In the genomic region with DNA sequence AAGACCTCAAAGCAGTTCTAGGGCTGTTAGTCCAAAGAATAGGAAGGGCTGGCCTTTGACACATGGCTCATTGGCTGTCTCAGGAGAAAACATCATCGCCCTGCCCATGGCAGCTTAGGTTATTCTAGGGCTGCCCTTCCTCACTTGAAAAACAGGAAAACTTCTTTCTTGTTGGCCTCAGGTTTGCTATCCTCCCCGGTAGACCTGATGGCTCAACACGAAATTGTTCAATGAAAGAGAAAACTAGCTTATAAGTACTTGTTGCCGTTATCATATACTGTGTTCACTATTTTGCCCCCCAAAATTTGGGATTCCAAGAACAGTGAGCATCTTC, we compare ENCODE assay signal across 8 cellular contexts. TPM values are rescaled to one million over a fixed set of nuclear protein-coding genes. Genes with fewer than 3 reads are reported as not detected.
A peak's percentile ranks its signal among the peaks of the same experiment; 100 is the strongest.
DNase-seq lines count a peak whose midpoint lies in the region; ATAC-seq and TF ChIP-seq lines count a peak whose summit lies in the region.

No MANE protein-coding gene starts in this region.

- peak overlapping the region; percentile 99 for H3K27ac Mint-ChIP-seq in progenitor cell of endocrine pancreas

- H3K4me3 ChIP-seq in GM12865 (ENCODE audit: low read depth, low read length), result peak overlapping the region; percentile 66
- H3K4me3 ChIP-seq in fibroblast of villous mesenchyme (ENCODE audit: low read depth, low read length), result peak overlapping the region; percentile 75

- no peak for DNase-seq in GM12865 (ENCODE audit: low read depth)
- DNase-seq in fibroblast of villous mesenchyme (ENCODE audit: low read depth), result no peak
- no peak for DNase-seq in progenitor cell of endocrine pancreas (ENCODE audit: low spot score, unreplicated experiment)
- no peak for DNase-seq in SHP77 (lab: John Stamatoyannopoulos, UW)
- no peak for DNase-seq in NCI-H2081 treated with DMSO at 0.1 percent for 48 hours (lab: John Stamatoyannopoulos, UW)
- no peak for DNase-seq in NCI-H2029 treated with DMSO at 0.1 percent for 48 hours (lab: John Stamatoyannopoulos, UW)
- DNase-seq in hepatic stellate cell (ENCODE audit: low spot score), result no peak

- peaks cover 13% of the 10 kb centered on the region for H3K4me1 Mint-ChIP-seq in progenitor cell of endocrine pancreas (ENCODE audit: low read depth)

- H3K9me3 Mint-ChIP-seq in progenitor cell of endocrine pancreas (ENCODE audit: low read depth), result peaks cover 2% of the 10 kb centered on the region

- peak; percentile 46 for ATAC-seq in SK-N-SH treated with all-trans-retinoic acid at 6 μM for 48 hours

- H3K27me3 Mint-ChIP-seq in progenitor cell of endocrine pancreas, result no peaks in the 10 kb centered on the region

- no peaks in the 10 kb centered on the region for H3K36me3 Mint-ChIP-seq in progenitor cell of endocrine pancreas (ENCODE audit: insufficient read depth)

- peak overlapping the region; percentile 94 for H3K4me3 Mint-ChIP-seq in progenitor cell of endocrine pancreas (ENCODE audit: low read depth)

- TF ChIP-seq CTCF in GM12865 (IDR thresholded peaks at IDR 0.05; ENCODE audit: insufficient read depth, low read depth, low read length, missing control alignments), result no peak
- no peak for TF ChIP-seq CTCF in fibroblast of villous mesenchyme (IDR thresholded peaks at IDR 0.05; ENCODE audit: insufficient read depth, low read depth, low read length)
- TF ChIP-seq CTCF in progenitor cell of endocrine pancreas (IDR thresholded peaks at IDR 0.05; ENCODE audit: unreplicated experiment), result no peak

TF ChIP-seq in SK-N-SH treated with all-trans-retinoic acid at 6 μM for 48 hours, 23 proteins besides CTCF, POLR2A, EP300 and RAD21:
- TF ChIP-seq, protein P1, sequence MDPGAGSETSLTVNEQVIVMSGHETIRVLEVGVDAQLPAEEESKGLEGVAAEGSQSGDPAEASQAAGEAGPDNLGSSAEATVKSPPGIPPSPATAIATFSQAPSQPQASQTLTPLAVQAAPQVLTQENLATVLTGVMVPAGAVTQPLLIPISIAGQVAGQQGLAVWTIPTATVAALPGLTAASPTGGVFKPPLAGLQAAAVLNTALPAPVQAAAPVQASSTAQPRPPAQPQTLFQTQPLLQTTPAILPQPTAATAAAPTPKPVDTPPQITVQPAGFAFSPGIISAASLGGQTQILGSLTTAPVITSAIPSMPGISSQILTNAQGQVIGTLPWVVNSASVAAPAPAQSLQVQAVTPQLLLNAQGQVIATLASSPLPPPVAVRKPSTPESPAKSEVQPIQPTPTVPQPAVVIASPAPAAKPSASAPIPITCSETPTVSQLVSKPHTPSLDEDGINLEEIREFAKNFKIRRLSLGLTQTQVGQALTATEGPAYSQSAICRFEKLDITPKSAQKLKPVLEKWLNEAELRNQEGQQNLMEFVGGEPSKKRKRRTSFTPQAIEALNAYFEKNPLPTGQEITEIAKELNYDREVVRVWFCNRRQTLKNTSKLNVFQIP (CRISPR knock-in tag; IDR thresholded peaks at IDR 0.05; ENCODE audit: borderline replicate concordance, low read depth), result no peak
- TF ChIP-seq TOX (CRISPR knock-in tag; IDR thresholded peaks at IDR 0.05; ENCODE audit: borderline replicate concordance), result no peak
- TF ChIP-seq OSR1 (CRISPR knock-in tag; IDR thresholded peaks at IDR 0.05), result no peak
- TF ChIP-seq RARB (CRISPR knock-in tag; IDR thresholded peaks at IDR 0.05), result no peak
- no peak for TF ChIP-seq BACH2 (CRISPR knock-in tag; IDR thresholded peaks at IDR 0.05; ENCODE audit: borderline replicate concordance)
- TF ChIP-seq, protein P2, sequence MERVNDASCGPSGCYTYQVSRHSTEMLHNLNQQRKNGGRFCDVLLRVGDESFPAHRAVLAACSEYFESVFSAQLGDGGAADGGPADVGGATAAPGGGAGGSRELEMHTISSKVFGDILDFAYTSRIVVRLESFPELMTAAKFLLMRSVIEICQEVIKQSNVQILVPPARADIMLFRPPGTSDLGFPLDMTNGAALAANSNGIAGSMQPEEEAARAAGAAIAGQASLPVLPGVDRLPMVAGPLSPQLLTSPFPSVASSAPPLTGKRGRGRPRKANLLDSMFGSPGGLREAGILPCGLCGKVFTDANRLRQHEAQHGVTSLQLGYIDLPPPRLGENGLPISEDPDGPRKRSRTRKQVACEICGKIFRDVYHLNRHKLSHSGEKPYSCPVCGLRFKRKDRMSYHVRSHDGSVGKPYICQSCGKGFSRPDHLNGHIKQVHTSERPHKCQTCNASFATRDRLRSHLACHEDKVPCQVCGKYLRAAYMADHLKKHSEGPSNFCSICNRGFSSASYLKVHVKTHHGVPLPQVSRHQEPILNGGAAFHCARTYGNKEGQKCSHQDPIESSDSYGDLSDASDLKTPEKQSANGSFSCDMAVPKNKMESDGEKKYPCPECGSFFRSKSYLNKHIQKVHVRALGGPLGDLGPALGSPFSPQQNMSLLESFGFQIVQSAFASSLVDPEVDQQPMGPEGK (CRISPR knock-in tag; IDR thresholded peaks at IDR 0.05; ENCODE audit: borderline replicate concordance), result no peak
- TF ChIP-seq ZNF8 (CRISPR knock-in tag; IDR thresholded peaks at IDR 0.05), result no peak
- TF ChIP-seq, protein P3, sequence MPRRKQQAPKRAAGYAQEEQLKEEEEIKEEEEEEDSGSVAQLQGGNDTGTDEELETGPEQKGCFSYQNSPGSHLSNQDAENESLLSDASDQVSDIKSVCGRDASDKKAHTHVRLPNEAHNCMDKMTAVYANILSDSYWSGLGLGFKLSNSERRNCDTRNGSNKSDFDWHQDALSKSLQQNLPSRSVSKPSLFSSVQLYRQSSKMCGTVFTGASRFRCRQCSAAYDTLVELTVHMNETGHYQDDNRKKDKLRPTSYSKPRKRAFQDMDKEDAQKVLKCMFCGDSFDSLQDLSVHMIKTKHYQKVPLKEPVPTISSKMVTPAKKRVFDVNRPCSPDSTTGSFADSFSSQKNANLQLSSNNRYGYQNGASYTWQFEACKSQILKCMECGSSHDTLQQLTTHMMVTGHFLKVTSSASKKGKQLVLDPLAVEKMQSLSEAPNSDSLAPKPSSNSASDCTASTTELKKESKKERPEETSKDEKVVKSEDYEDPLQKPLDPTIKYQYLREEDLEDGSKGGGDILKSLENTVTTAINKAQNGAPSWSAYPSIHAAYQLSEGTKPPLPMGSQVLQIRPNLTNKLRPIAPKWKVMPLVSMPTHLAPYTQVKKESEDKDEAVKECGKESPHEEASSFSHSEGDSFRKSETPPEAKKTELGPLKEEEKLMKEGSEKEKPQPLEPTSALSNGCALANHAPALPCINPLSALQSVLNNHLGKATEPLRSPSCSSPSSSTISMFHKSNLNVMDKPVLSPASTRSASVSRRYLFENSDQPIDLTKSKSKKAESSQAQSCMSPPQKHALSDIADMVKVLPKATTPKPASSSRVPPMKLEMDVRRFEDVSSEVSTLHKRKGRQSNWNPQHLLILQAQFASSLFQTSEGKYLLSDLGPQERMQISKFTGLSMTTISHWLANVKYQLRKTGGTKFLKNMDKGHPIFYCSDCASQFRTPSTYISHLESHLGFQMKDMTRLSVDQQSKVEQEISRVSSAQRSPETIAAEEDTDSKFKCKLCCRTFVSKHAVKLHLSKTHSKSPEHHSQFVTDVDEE (CRISPR knock-in tag; IDR thresholded peaks at IDR 0.05), result no peak
- no peak for TF ChIP-seq GLIS3 (CRISPR knock-in tag; IDR thresholded peaks at IDR 0.05)
- TF ChIP-seq ZNF70 (CRISPR knock-in tag; IDR thresholded peaks at IDR 0.05), result no peak
- TF ChIP-seq, protein P4, sequence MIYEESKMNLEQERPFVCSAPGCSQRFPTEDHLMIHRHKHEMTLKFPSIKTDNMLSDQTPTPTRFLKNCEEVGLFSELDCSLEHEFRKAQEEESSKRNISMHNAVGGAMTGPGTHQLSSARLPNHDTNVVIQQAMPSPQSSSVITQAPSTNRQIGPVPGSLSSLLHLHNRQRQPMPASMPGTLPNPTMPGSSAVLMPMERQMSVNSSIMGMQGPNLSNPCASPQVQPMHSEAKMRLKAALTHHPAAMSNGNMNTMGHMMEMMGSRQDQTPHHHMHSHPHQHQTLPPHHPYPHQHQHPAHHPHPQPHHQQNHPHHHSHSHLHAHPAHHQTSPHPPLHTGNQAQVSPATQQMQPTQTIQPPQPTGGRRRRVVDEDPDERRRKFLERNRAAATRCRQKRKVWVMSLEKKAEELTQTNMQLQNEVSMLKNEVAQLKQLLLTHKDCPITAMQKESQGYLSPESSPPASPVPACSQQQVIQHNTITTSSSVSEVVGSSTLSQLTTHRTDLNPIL (CRISPR knock-in tag; IDR thresholded peaks at IDR 0.05; ENCODE audit: low read depth), result no peak
- no peak for TF ChIP-seq ZC3H10 (CRISPR knock-in tag; IDR thresholded peaks at IDR 0.05)

RNA-seq across cellular contexts. Expression of a gene that starts 0.6 kb away (rescaled TPM):
- 66.7 and 68.7 TPM in 2 replicates for total RNA-seq in fibroblast of villous mesenchyme
- 144 and 151 TPM in 2 replicates for total RNA-seq in progenitor cell of endocrine pancreas

RNA-seq across cellular contexts. Expression of a gene that starts 53.4 kb away (rescaled TPM):
- 24.5 and 35.0 TPM in 2 replicates for total RNA-seq in fibroblast of villous mesenchyme
- 39.0 and 40.1 TPM in 2 replicates for total RNA-seq in progenitor cell of endocrine pancreas
